ENCODE assay signal across 6 cellular contexts in genomic region chr9:127931092-127931881, GRCh38. TPM values are rescaled to one million over a fixed set of nuclear protein-coding genes. Genes with fewer than 3 reads are reported as not detected.
DNase-seq lines count a peak whose midpoint lies in the region; ATAC-seq and TF ChIP-seq lines count a peak whose summit lies in the region.

No MANE protein-coding gene starts in this region.

- H3K36me3 ChIP-seq in HUES64 (ENCODE audit: insufficient read depth, low read length) (peaks cover 7% of the 10 kb centered on the region; the same call in 1 of the 2 replicates), adrenal gland (replicated peaks in 1 of 2) (no peaks in the 10 kb centered on the region), mucosa of stomach (ENCODE audit: control insufficient read depth, insufficient read depth, low read length) (no peaks in the 10 kb centered on the region)

- H3K9me3 ChIP-seq in HUES64 (ENCODE audit: insufficient read depth, low read depth, low read length) (no peaks in the 10 kb centered on the region), adrenal gland (replicated peaks in 1 of 3) (no peaks in the 10 kb centered on the region), mucosa of stomach (ENCODE audit: control insufficient read depth, low read length) (no peaks in the 10 kb centered on the region)

- peak in 4 of 7 donors; percentile 55 to 70 (median 68) for DNase-seq in adrenal gland
- no peak for DNase-seq in stimulated activated naive CD4-positive, alpha-beta T cell (lab: John Stamatoyannopoulos, UW)
- DNase-seq in SIG-M5 (lab: John Stamatoyannopoulos, UW), result no peak

- H3K9ac ChIP-seq in HUES64 (ENCODE audit: low read depth, low read length) (peak overlapping the region; percentile 13; the same call in 1 of the 2 replicates), mucosa of stomach (ENCODE audit: low read length) (peak overlapping the region; percentile 1)

- ATAC-seq in GM19324 (IDR thresholded peaks at IDR 0.05; ENCODE audit: low FRiP score, unreplicated experiment), result peak; percentile 13

- intact Hi-C loops in adrenal gland (cut with DNase I), result no loop called here

- peak in 1 of 2 donors; percentile 5 for TF ChIP-seq POLR2A in adrenal gland (IDR thresholded peaks at IDR 0.05)

- H3K4me3 ChIP-seq in HUES64 (ENCODE audit: low read length) (peak overlapping the region; percentile 60), adrenal gland (peak overlapping the region in 2 of 4 donors; percentile 22 to 42), mucosa of stomach (ENCODE audit: low read length) (no peak overlapping the region)

- H3K27me3 ChIP-seq in HUES64 (ENCODE audit: insufficient read depth, low read length) (peaks cover 32% of the 10 kb centered on the region), adrenal gland (peaks cover 19% of the 10 kb centered on the region), mucosa of stomach (ENCODE audit: control insufficient read depth, insufficient read depth, low read length) (peaks cover 26% of the 10 kb centered on the region)

- WGBS in HUES64, result 22% methylated on average over 18 of the region's 18 CpGs
- 15 to 24% (median 18%) methylated on average over 16 to 18 of the region's 18 CpGs for WGBS in adrenal gland, 4 donors

- TF ChIP-seq CTCF in adrenal gland (IDR thresholded peaks at IDR 0.05), result no peak

- H3K4me1 ChIP-seq in HUES64 (ENCODE audit: insufficient read depth, low read length) (peaks cover 21% of the 10 kb centered on the region), adrenal gland (replicated peaks in 1 of 2) (peaks cover 10 to 40% of the 10 kb centered on the region in 2 donors), mucosa of stomach (ENCODE audit: control insufficient read depth, insufficient read depth, low read length) (peaks cover 43% of the 10 kb centered on the region)

- peak overlapping the region; percentile 53; the same call in 1 of the 2 replicates for H3K27ac ChIP-seq in HUES64 (ENCODE audit: low read depth, low read length)
- peak overlapping the region in 2 of 5 donors; percentile 17 to 56 for H3K27ac ChIP-seq in adrenal gland

RNA-seq across cellular contexts. Expression of gene PIP5KL1, which starts 0.7 kb away (rescaled TPM):
- 4.1 TPM for polyA plus RNA-seq in HUES64 (2013, experiment 1 of 2)
- 3.7 TPM for polyA plus RNA-seq in HUES64 (2013, experiment 2 of 2)
- 1 to 10 TPM in 2 of 8 donors, under 1 TPM in 3, not detected in 3; 0.19 to 2.3 (median 0.83) TPM for total RNA-seq in adrenal gland
- polyA plus RNA-seq in adrenal gland, result 1 to 10 TPM in 1 of 3 donors, under 1 TPM in 2; 0.22 to 1.5 (median 0.54) TPM

RNA-seq across cellular contexts. Expression of gene DPM2, which starts 6.4 kb away (rescaled TPM):
- 33.5 TPM for polyA plus RNA-seq in HUES64 (2013, experiment 1 of 2)
- 37.0 TPM for polyA plus RNA-seq in HUES64 (2013, experiment 2 of 2)
- total RNA-seq in adrenal gland, result 10 to 100 TPM; 18.4 to 46.8 (median 31.4) TPM
- 10 to 100 TPM; 32.9 to 36.5 (median 35.6) TPM for polyA plus RNA-seq in adrenal gland

RNA-seq across cellular contexts. Expression of gene ST6GALNAC4, which starts 14.4 kb away (rescaled TPM):
- 12.8 TPM for polyA plus RNA-seq in HUES64 (2013, experiment 1 of 2)
- 15.3 TPM for polyA plus RNA-seq in HUES64 (2013, experiment 2 of 2)
- 10 to 100 TPM in 7 of 8 donors, 1 to 10 TPM in 1; 8.7 to 65.7 (median 24.7) TPM for total RNA-seq in adrenal gland
- polyA plus RNA-seq in adrenal gland, result 1 to 10 TPM; 5.3 to 9.2 (median 8.6) TPM

RNA-seq across cellular contexts. Expression of gene ST6GALNAC6, which starts 31.9 kb away (rescaled TPM):
- polyA plus RNA-seq in HUES64 (2013, experiment 1 of 2), result 15.9 TPM
- polyA plus RNA-seq in HUES64 (2013, experiment 2 of 2), result 20.9 TPM
- total RNA-seq in adrenal gland, result 100 to 1,000 TPM in 1 of 8 donors, 10 to 100 TPM in 7; 39.1 to 129 (median 68.1) TPM
- polyA plus RNA-seq in adrenal gland, result 10 to 100 TPM; 26.7 to 46.9 (median 40.0) TPM

RNA-seq across cellular contexts. Expression of gene EEIG1, which starts 49.5 kb away (rescaled TPM):
- 17.5 TPM for polyA plus RNA-seq in HUES64 (2013, experiment 1 of 2)
- polyA plus RNA-seq in HUES64 (2013, experiment 2 of 2), result 17.8 TPM
- total RNA-seq in adrenal gland, result 100 to 1,000 TPM in 2 of 8 donors, 10 to 100 TPM in 6; 35.6 to 179 (median 72.0) TPM
- 10 to 100 TPM; 24.5 to 49.5 (median 32.6) TPM for polyA plus RNA-seq in adrenal gland

Comparison
In these comparisons a context has a peak if more than half of its experiments do, and no peak if none do; other contexts are left out.
1. DNase-seq: peak in adrenal gland (4 of 7); none in stimulated activated naive CD4-positive, alpha-beta T cell (0 of 6) and SIG-M5 (single experiment).